ENCODE assay signal across 1 cellular context in the genomic region with DNA sequence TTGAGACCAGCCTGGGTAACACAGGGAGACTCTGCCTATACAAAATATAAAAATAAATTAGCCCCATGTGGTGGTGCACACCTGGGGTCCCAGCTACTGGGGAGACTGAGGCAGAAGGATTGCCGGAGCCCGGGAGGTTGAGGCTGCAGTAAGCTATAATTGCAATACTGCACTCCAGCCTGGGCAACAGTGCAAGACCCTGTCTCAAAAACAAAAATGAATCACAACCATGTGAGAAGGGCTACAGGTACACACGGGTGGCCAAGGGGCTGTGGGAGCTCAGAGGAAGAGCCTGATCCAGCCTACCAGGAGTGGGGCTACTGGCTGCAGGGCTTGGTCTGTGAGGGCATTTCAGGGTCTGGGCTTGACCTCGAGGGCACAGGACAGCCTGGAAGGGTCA.
TF ChIP-seq lines count a peak whose summit lies in the region.

No MANE protein-coding gene starts in this region.

TF ChIP-seq in HCT116, 20 proteins besides CTCF, POLR2A, EP300 and RAD21 (continued from another document):
- TF ChIP-seq ZBTB33 (IDR thresholded peaks at IDR 0.05; ENCODE audit: extremely low read depth, insufficient replicate concordance, low read length) (no peak), EGR1 (IDR thresholded peaks at IDR 0.05; ENCODE audit: low read depth) (no peak), ZNF274 (IDR thresholded peaks at IDR 0.05; ENCODE audit: low read depth, low read length) (no peak), EZH2phosphoT487 (IDR thresholded peaks at IDR 0.05; ENCODE audit: borderline replicate concordance) (no peak), JUND (IDR thresholded peaks at IDR 0.05) (no peak), ZFX (IDR thresholded peaks at IDR 0.05) (no peak), CEBPB (IDR thresholded peaks at IDR 0.05; ENCODE audit: low read depth) (no peak), SIN3A (IDR thresholded peaks at IDR 0.05; ENCODE audit: low read depth) (no peak), EZH2 (IDR thresholded peaks at IDR 0.05) (no peak), CBX3 (IDR thresholded peaks at IDR 0.05; ENCODE audit: low read depth) (no peak), TCF7L2 (IDR thresholded peaks at IDR 0.05; ENCODE audit: borderline replicate concordance, extremely low read depth, insufficient read depth, insufficient read length) (no peak), POLR2AphosphoS5 (IDR thresholded peaks at IDR 0.05; ENCODE audit: low read depth, low read length) (no peak), ATF3 (IDR thresholded peaks at IDR 0.05) (no peak), YY1 (IDR thresholded peaks at IDR 0.05; ENCODE audit: extremely low read depth, insufficient replicate concordance, low read depth, low read length) (no peak), SRF (IDR thresholded peaks at IDR 0.05; ENCODE audit: low read depth) (no peak)
